ENCODE assay signal across 8 cellular contexts in genomic region chr14:34013714-34014055, GRCh38.
DNase-seq lines count a peak whose midpoint lies in the region; ATAC-seq and TF ChIP-seq lines count a peak whose summit lies in the region.

No MANE protein-coding gene starts in this region.

- no peak for TF ChIP-seq RAD21 in SK-N-SH (IDR thresholded peaks at IDR 0.05; ENCODE audit: low read length)

- H3K4me1 ChIP-seq in SK-N-SH (ENCODE audit: control insufficient read depth in 1 of 2, insufficient read depth in 2 of 2, low read depth in 1 of 2, low read length in 1 of 2) = no peaks in the 10 kb centered on the region

- H3K9me3 ChIP-seq in SK-N-SH = no peaks in the 10 kb centered on the region

- TF ChIP-seq CTCF in SK-N-SH (IDR thresholded peaks at IDR 0.05) = no peak

- no peaks in the 10 kb centered on the region for H3K79me2 ChIP-seq in SK-N-SH (ENCODE audit: insufficient read depth)

- peak overlapping the region; percentile 38; the same call in 1 of the 2 replicates for H3K4me3 ChIP-seq in GM08714 (ENCODE audit: low read length)
- H3K4me3 ChIP-seq in SK-N-SH (ENCODE audit: low read depth in 2 of 2, low read length in 1 of 2) = no peak overlapping the region

- H3K9me2 ChIP-seq in SK-N-SH = no peaks in the 10 kb centered on the region

- no peaks in the 10 kb centered on the region for H3K36me3 ChIP-seq in SK-N-SH (replicated peaks in 1 of 2; ENCODE audit: control insufficient read depth in 1 of 2, insufficient read depth in 2 of 2, low read length in 1 of 2)

- H3K27me3 ChIP-seq in SK-N-SH (ENCODE audit: insufficient read depth) = peaks cover 20% of the 10 kb centered on the region; the same call in 1 of the 2 replicates

- H3K9me3 Mint-ChIP-seq in activated naive CD4-positive, alpha-beta T cell treated with anti-CD3 and anti-CD28 coated beads, Interleukin-2, amount 50 U/mL, for 72 hours = peaks cover 0 to 5% of the 10 kb centered on the region in 2 donors

- CTCF ChIA-PET in SK-N-SH (lab: Yijun Ruan, JAX) = interaction anchor here (0.8 kb wide), 1 partner anchor 85 kb away, joined by 3 read pairs; no protein-coding TSS in a partner anchor

- 66% methylated on average over 5 of the region's 5 CpGs for WGBS in SK-N-SH (ENCODE audit: low lambda C conversion rate)

- H3K9ac ChIP-seq in SK-N-SH = no peak overlapping the region

- no peak overlapping the region for H3K27ac ChIP-seq in SK-N-SH (ENCODE audit: low read depth in 2 of 2, low read length in 1 of 2)

- H3F3A ChIP-seq in SK-N-SH (replicated peaks; ENCODE audit: insufficient read depth) = no peaks in the 10 kb centered on the region

- no peak overlapping the region for H3K4me2 ChIP-seq in SK-N-SH

- H2AFZ ChIP-seq in SK-N-SH (ENCODE audit: low read depth) = no peak overlapping the region

- H3K27ac Mint-ChIP-seq in activated naive CD4-positive, alpha-beta T cell treated with anti-CD3 and anti-CD28 coated beads, Interleukin-2, amount 50 U/mL, for 72 hours = no peak overlapping the region

- no peaks in the 10 kb centered on the region for H4K20me1 ChIP-seq in SK-N-SH (ENCODE audit: insufficient read depth)

- POLR2A ChIA-PET in SK-N-SH (lab: Yijun Ruan, JAX) = no interaction called here

- DNase-seq in SKM-1 (lab: John Stamatoyannopoulos, UW; ENCODE audit: unreplicated experiment) (peak; percentile 0), iPS-NIHi7 (ENCODE audit: extremely low spot score) (no peak), globus pallidus (ENCODE audit: low spot score) (no peak), SK-N-SH (no peak)
- DNase-seq in activated naive CD4-positive, alpha-beta T cell treated with anti-CD3 and anti-CD28 coated beads, Interleukin-2, amount 50 U/mL, for 72 hours (ENCODE audit: low spot score in 2 of 2) = no peak

- TF ChIP-seq EP300 in SK-N-SH (IDR thresholded peaks at IDR 0.05; ENCODE audit: borderline replicate concordance in 1 of 2, low read depth in 1 of 2, low read length in 1 of 2) = no peak

- peaks cover 0 to 8% of the 10 kb centered on the region in 2 donors for H3K36me3 Mint-ChIP-seq in activated naive CD4-positive, alpha-beta T cell treated with anti-CD3 and anti-CD28 coated beads, Interleukin-2, amount 50 U/mL, for 72 hours

- ATAC-seq in GM19463 (IDR thresholded peaks at IDR 0.05; ENCODE audit: unreplicated experiment) (peak; percentile 52), HG03280 (IDR thresholded peaks at IDR 0.05; ENCODE audit: unreplicated experiment) (peak; percentile 47)
- no peak for ATAC-seq in activated naive CD4-positive, alpha-beta T cell treated with anti-CD3 and anti-CD28 coated beads, Interleukin-2, amount 50 U/mL, for 72 hours

TF ChIP-seq in SK-N-SH, 30 proteins besides CTCF, POLR2A, EP300 and RAD21:
- no peak for TF ChIP-seq TAF1 (IDR thresholded peaks at IDR 0.05; ENCODE audit: borderline replicate concordance, low read depth, low read length)
- TF ChIP-seq USF2 (IDR thresholded peaks at IDR 0.05; ENCODE audit: borderline replicate concordance, low read depth, low read length) = no peak
- no peak for TF ChIP-seq JUND (IDR thresholded peaks at IDR 0.05)
- TF ChIP-seq TCF12 (IDR thresholded peaks at IDR 0.05) = no peak
- no peak for TF ChIP-seq NFIC (IDR thresholded peaks at IDR 0.05; ENCODE audit: borderline replicate concordance)
- no peak for TF ChIP-seq RFX5 (IDR thresholded peaks at IDR 0.05; ENCODE audit: low read length)
- TF ChIP-seq CHD2 (IDR thresholded peaks at IDR 0.05; ENCODE audit: low read length, partially characterized antibody) = no peak
- TF ChIP-seq GABPA (IDR thresholded peaks at IDR 0.05; ENCODE audit: low read depth) = no peak
- no peak for TF ChIP-seq MXI1 (IDR thresholded peaks at IDR 0.05; ENCODE audit: low read depth, low read length)
- no peak for TF ChIP-seq MEF2A (IDR thresholded peaks at IDR 0.05; ENCODE audit: borderline replicate concordance, low read depth)
- no peak for TF ChIP-seq FOXJ3 (CRISPR knock-in tag; IDR thresholded peaks at IDR 0.05)
- TF ChIP-seq MAX (IDR thresholded peaks at IDR 0.05; ENCODE audit: low read depth) = no peak
- no peak for TF ChIP-seq TEAD4 (IDR thresholded peaks at IDR 0.05; ENCODE audit: borderline replicate concordance, insufficient read depth)
- no peak for TF ChIP-seq PBX3 (IDR thresholded peaks at IDR 0.05)
- no peak for TF ChIP-seq POLR2AphosphoS5 (IDR thresholded peaks at IDR 0.05; ENCODE audit: low read depth, low read length)
- no peak for TF ChIP-seq RXRA (IDR thresholded peaks at IDR 0.05; ENCODE audit: borderline replicate concordance, low read depth)
- no peak for TF ChIP-seq GATA2 (CRISPR knock-in tag; IDR thresholded peaks at IDR 0.05)
- TF ChIP-seq SIN3A (IDR thresholded peaks at IDR 0.05; ENCODE audit: borderline replicate concordance, low read depth, low read length) = no peak

Comparison
In these comparisons a context has a peak if more than half of its experiments do, and no peak if none do; other contexts are left out.
1. ATAC-seq: peak in GM19463 (single experiment) and HG03280 (single experiment); none in activated naive CD4-positive, alpha-beta T cell treated with anti-CD3 and anti-CD28 coated beads, Interleukin-2, amount 50 U/mL, for 72 hours (0 of 2).